In genomic region chr14:65226824-65227604, GRCh38 we compare ENCODE assay signal across 1 cellular context.
A peak's percentile ranks its signal among the peaks of the same experiment; 100 is the strongest.
TF ChIP-seq lines count a peak whose summit lies in the region.

No MANE protein-coding gene starts in this region.

TF ChIP-seq in A549, 52 proteins besides CTCF, POLR2A, EP300 and RAD21 (continued from another document):
- TF ChIP-seq BCL3 (IDR thresholded peaks at IDR 0.05) = no peak
- no peak for TF ChIP-seq RNF2 (IDR thresholded peaks at IDR 0.05; ENCODE audit: borderline replicate concordance, low read depth)
- TF ChIP-seq GATA3 (IDR thresholded peaks at IDR 0.05; ENCODE audit: borderline replicate concordance) = peak; percentile 91
- no peak for TF ChIP-seq MAFK (IDR thresholded peaks at IDR 0.05; ENCODE audit: partially characterized antibody)
- no peak for TF ChIP-seq HOXB5 (CRISPR knock-in tag; IDR thresholded peaks at IDR 0.05)
- no peak for TF ChIP-seq FOXS1 (CRISPR knock-in tag; IDR thresholded peaks at IDR 0.05)
- TF ChIP-seq FOSL2 (IDR thresholded peaks at IDR 0.05) = no peak
- TF ChIP-seq FOSL2 (CRISPR knock-in tag; IDR thresholded peaks at IDR 0.05) = peak; percentile 59
- TF ChIP-seq ZC3H11A (IDR thresholded peaks at IDR 0.05) = no peak
- no peak for TF ChIP-seq FOSB (CRISPR knock-in tag; IDR thresholded peaks at IDR 0.05)
- no peak for TF ChIP-seq HDAC2 (IDR thresholded peaks at IDR 0.05)
- TF ChIP-seq JUNB (IDR thresholded peaks at IDR 0.05) = 0 out of 2 replicates have a peak, but pooled peaks have one; percentile 17
- TF ChIP-seq CBX8 (IDR thresholded peaks at IDR 0.05) = no peak
- no peak for TF ChIP-seq NPAS2 (CRISPR knock-in tag; IDR thresholded peaks at IDR 0.05; ENCODE audit: borderline replicate concordance)
- peak in 1 of 2 experiments; percentile 46; a peak in 2 of 5 replicates for TF ChIP-seq JUN (IDR thresholded peaks at IDR 0.05)
- TF ChIP-seq ZFP36 (IDR thresholded peaks at IDR 0.05; ENCODE audit: borderline replicate concordance, partially characterized antibody) = peak; percentile 42
- no peak for TF ChIP-seq ZSCAN20 (CRISPR knock-in tag; IDR thresholded peaks at IDR 0.05)
- no peak for TF ChIP-seq POLR2AphosphoS2 (conservative IDR thresholded peaks at IDR 0.05; ENCODE audit: low read length)
- TF ChIP-seq SMC3 (IDR thresholded peaks at IDR 0.05) = peak; percentile 11; the same call in 1 of the 3 replicates
- no peak for TF ChIP-seq ZNF302 (CRISPR knock-in tag; IDR thresholded peaks at IDR 0.05)
